Comparison of ENCODE assay signal across 9 cellular contexts in the genomic region with DNA sequence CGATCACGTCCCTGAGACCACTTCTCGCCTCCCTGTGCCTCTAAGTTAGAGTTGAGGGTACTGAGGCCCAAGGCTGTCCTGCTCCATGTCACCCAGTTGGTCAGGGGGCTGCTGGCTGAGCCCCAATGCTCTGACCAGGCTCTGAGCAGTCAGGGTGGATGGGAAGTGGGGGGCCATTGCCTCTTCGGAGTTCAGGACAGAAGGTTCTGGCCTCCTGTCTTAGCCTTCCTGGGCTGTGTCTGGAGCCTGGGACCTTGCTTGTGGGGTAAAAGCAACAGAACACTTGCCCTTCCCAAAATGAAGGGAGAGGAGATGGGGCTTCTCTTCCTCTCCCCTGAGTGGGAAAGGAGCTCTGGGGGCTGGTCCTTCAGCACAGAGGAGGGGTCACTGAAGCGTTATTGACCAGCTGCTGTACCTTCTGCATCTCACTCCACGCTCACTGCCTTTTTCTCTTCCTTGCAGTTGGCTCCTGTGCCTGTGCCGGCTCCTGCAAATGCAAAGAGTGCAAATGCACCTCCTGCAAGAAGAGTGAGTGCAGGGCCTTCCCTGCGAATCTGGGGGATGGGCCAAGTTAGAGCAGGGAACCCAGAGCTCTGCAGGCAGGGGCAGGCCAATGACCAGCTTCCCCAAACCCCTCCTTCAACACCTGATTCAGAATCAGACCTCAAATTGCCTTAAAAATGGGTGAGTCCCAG. TPM values are rescaled to one million over a fixed set of nuclear protein-coding genes. Genes with fewer than 3 reads are reported as not detected.
A peak's percentile ranks its signal among the peaks of the same experiment; 100 is the strongest.
DNase-seq lines count a peak whose midpoint lies in the region; ATAC-seq and TF ChIP-seq lines count a peak whose summit lies in the region.
"Had no signal": no experiment of that assay in that cellular context is flagged by ENCODE, and none has a peak within 500 bp of the region (broad histone marks: within the 10 kb centered on the region; RNA-seq: fewer than 3 reads in every experiment).

No MANE protein-coding gene starts in this region.

- DNase-seq in astrocyte of the spinal cord (ENCODE audit: low read depth, low spot score) (no peak), lower lobe of right lung (no peak), upper lobe of right lung (no peak), GM19240 (ENCODE audit: insufficient read length, low spot score) (no peak), NCI-H1048 (lab: John Stamatoyannopoulos, UW) (no peak)

- H3K9me3 ChIP-seq in lower lobe of right lung: no peaks in the 10 kb centered on the region
- no peaks in the 10 kb centered on the region for H3K9me3 ChIP-seq in upper lobe of right lung

- peaks cover 22% of the 10 kb centered on the region for H3K4me1 ChIP-seq in lower lobe of right lung
- peaks cover 23% of the 10 kb centered on the region for H3K4me1 ChIP-seq in upper lobe of right lung

- H3K27ac ChIP-seq in lower lobe of right lung (peak overlapping the region; percentile 84), upper lobe of right lung (peak overlapping the region; percentile 83)

- H3K27me3 ChIP-seq in lower lobe of right lung (ENCODE audit: low read depth) (no peaks in the 10 kb centered on the region), upper lobe of right lung (no peaks in the 10 kb centered on the region)

- ATAC-seq in HG03460 (IDR thresholded peaks at IDR 0.05; ENCODE audit: unreplicated experiment) (peak; percentile 3), lower lobe of right lung (peak; percentile 6 to 10), upper lobe of right lung (no peak), HG02588 (IDR thresholded peaks at IDR 0.05; ENCODE audit: unreplicated experiment) (no peak)

- no peaks in the 10 kb centered on the region for H3K36me3 ChIP-seq in lower lobe of right lung
- H3K36me3 ChIP-seq in upper lobe of right lung: no peaks in the 10 kb centered on the region

- intact Hi-C loops in lower lobe of right lung (cut with DNase I) (no loop called here), upper lobe of right lung (cut with DNase I) (no loop called here)

- TF ChIP-seq CTCF in GM12875 (IDR thresholded peaks at IDR 0.05; ENCODE audit: borderline replicate concordance, insufficient read depth, low read depth, low read length) (no peak), astrocyte of the spinal cord (IDR thresholded peaks at IDR 0.05; ENCODE audit: low read depth, low read length) (no peak), lower lobe of right lung (IDR thresholded peaks at IDR 0.05) (no peak), upper lobe of right lung (IDR thresholded peaks at IDR 0.05) (no peak)

- H3K4me3 ChIP-seq in GM12875 (ENCODE audit: low read depth, low read length): peak overlapping the region; percentile 35
- peak overlapping the region; percentile 55 for H3K4me3 ChIP-seq in astrocyte of the spinal cord (ENCODE audit: low read depth, low read length)
- peak overlapping the region; percentile 68 for H3K4me3 ChIP-seq in lower lobe of right lung
- peak overlapping the region; percentile 63 for H3K4me3 ChIP-seq in upper lobe of right lung

- in situ Hi-C loops in astrocyte of the spinal cord (cut with HindIII; ENCODE audit: low sequenced_read_pairs): no loop called here

RNA-seq across cellular contexts. Expression of gene MT1X, which starts 0.6 kb away (rescaled TPM):
- 95.7 TPM for total RNA-seq in lower lobe of right lung
- 111 TPM for total RNA-seq in upper lobe of right lung

RNA-seq across cellular contexts. Expression of gene MT1H, which starts 13.2 kb away (rescaled TPM):
- total RNA-seq in lower lobe of right lung: 4.3 TPM
- total RNA-seq in upper lobe of right lung: 6.3 TPM
- total RNA-seq: SK-MEL-5 had no signal

RNA-seq across cellular contexts. Expression of gene MT1G, which starts 15.0 kb away (rescaled TPM):
- total RNA-seq in lower lobe of right lung (25.3 TPM), upper lobe of right lung (23.7 TPM)
- total RNA-seq: SK-MEL-5 had no signal

RNA-seq across cellular contexts. Expression of gene MT1F, which starts 25.1 kb away (rescaled TPM):
- 12.6 TPM for total RNA-seq in lower lobe of right lung
- total RNA-seq in upper lobe of right lung: 9.1 TPM
- total RNA-seq: SK-MEL-5 had no signal

RNA-seq across cellular contexts. Expression of gene MT1B, which starts 31.2 kb away (rescaled TPM):
- total RNA-seq in lower lobe of right lung: not detected
- total RNA-seq in upper lobe of right lung: not detected
- total RNA-seq: SK-MEL-5 had no signal

Comparison
In these comparisons a context has a peak if more than half of its experiments do, and no peak if none do; other contexts are left out.
1. ATAC-seq: peak in HG03460 (single experiment) and lower lobe of right lung (2 of 2); none in upper lobe of right lung (single experiment) and HG02588 (single experiment).
2. Peak in every context shown above with its lines, with median percentiles within 50 percentile points of each other: H3K4me3 ChIP-seq.